Comparison of ENCODE assay signal across 12 cellular contexts in the genomic region with DNA sequence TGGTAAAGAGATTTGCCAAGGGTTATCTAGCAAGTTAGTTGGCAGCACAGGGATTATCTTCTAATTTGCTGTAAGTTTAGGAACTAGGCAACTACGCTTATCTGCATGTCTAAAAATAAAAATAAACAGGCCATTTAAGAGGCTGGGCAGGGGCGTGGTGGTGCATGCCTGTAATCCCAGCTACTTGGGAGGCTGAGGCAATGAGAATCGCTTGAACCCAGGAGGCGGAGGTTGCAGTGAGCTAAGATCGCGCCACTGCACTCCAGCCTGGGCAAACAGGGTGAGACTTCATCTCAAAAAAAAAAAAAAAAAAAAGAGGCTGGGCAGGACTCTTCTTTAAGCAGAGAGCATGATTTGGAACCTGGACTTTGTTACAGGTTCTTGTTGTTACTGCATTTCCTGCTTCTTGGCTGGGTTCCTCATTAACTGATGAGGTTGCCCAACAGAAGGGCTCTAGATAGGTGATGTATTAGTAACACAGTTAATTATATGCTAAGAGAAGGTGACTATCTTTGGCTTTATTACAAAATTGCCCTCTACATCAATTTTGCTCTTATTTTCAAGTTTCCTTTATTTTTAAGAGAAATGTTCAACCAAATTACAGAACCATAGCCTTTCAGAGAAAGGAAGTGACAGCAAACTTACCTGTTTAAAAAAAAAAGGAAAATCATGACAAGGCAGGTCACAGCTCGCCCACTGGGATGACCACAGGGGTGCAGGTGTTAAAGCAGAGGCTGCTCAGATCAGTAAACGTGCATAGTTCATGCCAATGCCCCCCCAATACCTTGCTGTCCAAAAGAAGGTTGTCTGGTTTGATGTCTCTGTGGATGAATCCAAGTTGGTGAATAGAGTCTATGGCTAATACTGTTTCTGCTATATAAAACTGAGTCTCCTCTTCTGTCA. TPM values are rescaled to one million over a fixed set of nuclear protein-coding genes. Genes with fewer than 3 reads are reported as not detected.
DNase-seq lines count a peak whose midpoint lies in the region; ATAC-seq, FAIRE-seq and TF ChIP-seq lines count a peak whose summit lies in the region.
"Had no signal": no experiment of that assay in that cellular context is flagged by ENCODE, and none has a peak within 500 bp of the region (broad histone marks: within the 10 kb centered on the region; RNA-seq: fewer than 3 reads in every experiment).

No MANE protein-coding gene starts in this region.

- no peak overlapping the region for H3K9ac ChIP-seq in mammary epithelial cell (ENCODE audit: insufficient read depth, low read length)
- H3K9ac ChIP-seq in kidney (ENCODE audit: low read length in 2 of 2) = no peak overlapping the region

- dilution Hi-C loops in mammary epithelial cell (cut with HindIII; ENCODE audit: low sequenced_read_pairs) = loop anchor here (5.0 kb wide), 1 partner anchor 52 kb away; no protein-coding TSS in a partner anchor

- no peaks in the 10 kb centered on the region for H3K27me3 ChIP-seq in mammary epithelial cell (ENCODE audit: insufficient read depth, low read length)

- ATAC-seq in stimulated activated effector memory CD8-positive, alpha-beta T cell treated with anti-CD3 and anti-CD28 coated beads, Interleukin-12 subunit alpha, Interleukin-12 subunit beta, amount 100 ng/mL, for 72 hours = peak; percentile 74
- ATAC-seq in HG03432 (IDR thresholded peaks at IDR 0.05; ENCODE audit: unreplicated experiment) (no peak), GM21360 (IDR thresholded peaks at IDR 0.05; ENCODE audit: unreplicated experiment) (no peak)
- ATAC-seq: stimulated activated naive B cell treated with anti-CD40 and anti-IgM and Interleukin-4, amounts not matched to agents 10 μg/mL and 1 μg/mL and 100 μg/mL, for 72 hours had no signal

- H3K9me3 ChIP-seq in mammary epithelial cell (replicated peaks; ENCODE audit: insufficient read depth, low read length) = no peaks in the 10 kb centered on the region
- no peaks in the 10 kb centered on the region for H3K9me3 ChIP-seq in kidney (ENCODE audit: control insufficient read depth in 1 of 2, low read length in 2 of 2)

- H3K4me3 ChIP-seq in mammary epithelial cell (replicated peaks in 1 of 3; ENCODE audit: insufficient read depth in 1 of 3, low read depth in 2 of 3, low read length in 3 of 3) = no peak overlapping the region
- no peak overlapping the region for H3K4me3 ChIP-seq in kidney (ENCODE audit: low read length in 2 of 2)

- H3K27ac ChIP-seq in mammary epithelial cell (ENCODE audit: insufficient read depth, low read depth, low read length) (no peak overlapping the region), kidney (ENCODE audit: low read depth in 2 of 2, low read length in 2 of 2) (peak overlapping the region; percentile 51 to 52)

- TF ChIP-seq CTCF in mammary epithelial cell (conservative IDR thresholded peaks at IDR 0.05 in 1 of 2, IDR thresholded peaks at IDR 0.05 in 1 of 2; ENCODE audit: extremely low read depth in 1 of 2, insufficient read depth in 1 of 2, low read depth in 1 of 2, low read length in 2 of 2) (no peak), MCF 10A (IDR thresholded peaks at IDR 0.05; ENCODE audit: unreplicated experiment) (no peak), kidney (IDR thresholded peaks at IDR 0.05; ENCODE audit: borderline replicate concordance, extremely low read depth, insufficient read depth) (no peak)

- H3K4me1 Mint-ChIP-seq in MCF 10A (ENCODE audit: insufficient read depth, unreplicated experiment) = no peaks in the 10 kb centered on the region
- peaks cover 16% of the 10 kb centered on the region for H3K4me1 Mint-ChIP-seq in stimulated activated effector memory CD8-positive, alpha-beta T cell treated with anti-CD3 and anti-CD28 coated beads, Interleukin-12 subunit alpha, Interleukin-12 subunit beta, amount 100 ng/mL, for 72 hours
- H3K4me1 Mint-ChIP-seq: H9; stimulated activated naive B cell treated with anti-CD40 and anti-IgM and Interleukin-4, amounts not matched to agents 10 μg/mL and 1 μg/mL and 100 μg/mL, for 72 hours had no signal

- DNase-seq in mammary epithelial cell (peak; percentile 57), MCF 10A (ENCODE audit: unreplicated experiment) (no peak), NCI-H146 treated with DMSO at 0.1 percent for 48 hours (lab: John Stamatoyannopoulos, UW; ENCODE audit: unreplicated experiment) (peak; percentile 21), kidney (no peak)
- no peak for DNase-seq in stimulated activated effector memory CD8-positive, alpha-beta T cell treated with anti-CD3 and anti-CD28 coated beads, Interleukin-12 subunit alpha, Interleukin-12 subunit beta, amount 100 ng/mL, for 72 hours (ENCODE audit: low spot score in 2 of 2)
- DNase-seq in stimulated activated CD8-positive, alpha-beta memory T cell treated with anti-CD3 and anti-CD28 coated beads, Interleukin-4, amount 100 ng/mL, for 48 hours = no peak
- DNase-seq: AML-193; DMS79 treated with DMSO at 0.1 percent for 48 hours; H9; stimulated activated naive B cell treated with anti-CD40 and anti-IgM and Interleukin-4, amounts not matched to agents 10 μg/mL and 1 μg/mL and 100 μg/mL, for 72 hours had no signal

- POLR2A ChIA-PET in MCF 10A (lab: Yijun Ruan, JAX) = interaction anchor here (0.6 to 0.9 kb wide), 3 partner anchors 13 to 138 kb away, joined by 3 to 5 read pairs (median 3); no protein-coding TSS in a partner anchor

- no peak overlapping the region for H2AFZ ChIP-seq in mammary epithelial cell (ENCODE audit: low read depth, low read length)

- H3K4me3 Mint-ChIP-seq in MCF 10A (ENCODE audit: unreplicated experiment) = no peak overlapping the region
- H3K4me3 Mint-ChIP-seq in stimulated activated effector memory CD8-positive, alpha-beta T cell treated with anti-CD3 and anti-CD28 coated beads, Interleukin-12 subunit alpha, Interleukin-12 subunit beta, amount 100 ng/mL, for 72 hours = no peak overlapping the region
- H3K4me3 Mint-ChIP-seq: H9; stimulated activated naive B cell treated with anti-CD40 and anti-IgM and Interleukin-4, amounts not matched to agents 10 μg/mL and 1 μg/mL and 100 μg/mL, for 72 hours had no signal

- H3K27ac Mint-ChIP-seq in MCF 10A (ENCODE audit: low read depth, unreplicated experiment) = no peak overlapping the region
- H3K27ac Mint-ChIP-seq in stimulated activated effector memory CD8-positive, alpha-beta T cell treated with anti-CD3 and anti-CD28 coated beads, Interleukin-12 subunit alpha, Interleukin-12 subunit beta, amount 100 ng/mL, for 72 hours = peak overlapping the region; percentile 64
- H3K27ac Mint-ChIP-seq: H9; stimulated activated naive B cell treated with anti-CD40 and anti-IgM and Interleukin-4, amounts not matched to agents 10 μg/mL and 1 μg/mL and 100 μg/mL, for 72 hours had no signal

- H3K4me1 ChIP-seq in mammary epithelial cell (ENCODE audit: insufficient read depth, low read length) (peaks cover 14% of the 10 kb centered on the region), kidney (ENCODE audit: control insufficient read depth in 1 of 2, insufficient read depth in 1 of 2, low read depth in 1 of 2, low read length in 2 of 2) (peaks cover 0 to 23% of the 10 kb centered on the region in 2 donors)

- H3K36me3 ChIP-seq in mammary epithelial cell (ENCODE audit: insufficient read depth, low read length) = peaks cover 6% of the 10 kb centered on the region
- peaks cover 3 to 4% of the 10 kb centered on the region in 2 donors for H3K36me3 ChIP-seq in kidney (ENCODE audit: control insufficient read depth in 1 of 2, insufficient read depth in 2 of 2, low read length in 2 of 2)

- H3K79me2 ChIP-seq in mammary epithelial cell (ENCODE audit: insufficient read depth, low read length) = no peaks in the 10 kb centered on the region

- no TSS peak for BruUV-seq in mammary epithelial cell (replicated peaks; lab: Mats Ljungman, UMichigan)
- no TSS peak for BruUV-seq in MCF 10A (replicated peaks; lab: Mats Ljungman, UMichigan)

- intact Hi-C loops in mammary epithelial cell (cut with micrococcal nuclease) = no loop called here
- intact Hi-C loops in MCF 10A (cut with micrococcal nuclease) = no loop called here
- intact Hi-C loops in kidney (cut with DNase I) = no loop called here

- CTCF ChIA-PET in mammary epithelial cell (lab: Charles Lee; ENCODE audit: low non-redundant PET) = no interaction called here
- CTCF ChIA-PET in MCF 10A (lab: Yijun Ruan, JAX) = interaction anchor here (0.6 to 1.0 kb wide), 2 partner anchors 8 to 18 kb away, joined by 3 to 4 read pairs; no protein-coding TSS in a partner anchor

- no peaks in the 10 kb centered on the region for H3K27me3 Mint-ChIP-seq in MCF 10A (ENCODE audit: insufficient read depth, unreplicated experiment)
- H3K27me3 Mint-ChIP-seq: stimulated activated naive B cell treated with anti-CD40 and anti-IgM and Interleukin-4, amounts not matched to agents 10 μg/mL and 1 μg/mL and 100 μg/mL, for 72 hours had no signal

- no peaks in the 10 kb centered on the region for H4K20me1 ChIP-seq in mammary epithelial cell (ENCODE audit: insufficient read depth, low read length)

- FAIRE-seq in kidney (lab: Jason Lieb, UNC) = no peak

- peak overlapping the region; percentile 0 for H3K4me2 ChIP-seq in mammary epithelial cell (ENCODE audit: insufficient read depth, low read depth, low read length)

- H3K9me3 Mint-ChIP-seq in MCF 10A (ENCODE audit: unreplicated experiment) = no peaks in the 10 kb centered on the region
- no peaks in the 10 kb centered on the region for H3K9me3 Mint-ChIP-seq in stimulated activated effector memory CD8-positive, alpha-beta T cell treated with anti-CD3 and anti-CD28 coated beads, Interleukin-12 subunit alpha, Interleukin-12 subunit beta, amount 100 ng/mL, for 72 hours
- H3K9me3 Mint-ChIP-seq: H9; stimulated activated naive B cell treated with anti-CD40 and anti-IgM and Interleukin-4, amounts not matched to agents 10 μg/mL and 1 μg/mL and 100 μg/mL, for 72 hours had no signal

- in situ Hi-C loops in mammary epithelial cell (cut with MboI; ENCODE audit: low sequenced_read_pairs in 2 of 2) = no loop called here

- 56% methylated on average over 4 of the region's 8 CpGs for WGBS in mammary epithelial cell (ENCODE audit: low coverage, missing lambda C conversion rate)

- H3K36me3 Mint-ChIP-seq in MCF 10A (ENCODE audit: insufficient read depth, unreplicated experiment) = peaks cover 39% of the 10 kb centered on the region
- peaks cover 94% of the 10 kb centered on the region for H3K36me3 Mint-ChIP-seq in stimulated activated effector memory CD8-positive, alpha-beta T cell treated with anti-CD3 and anti-CD28 coated beads, Interleukin-12 subunit alpha, Interleukin-12 subunit beta, amount 100 ng/mL, for 72 hours

RNA-seq across cellular contexts. Expression of gene STK38, which starts 32.5 kb away (rescaled TPM):
- total RNA-seq in mammary epithelial cell (10 to 100 TPM; 23.2 to 29.0 TPM), MCF 10A (2022) (16.8 and 20.0 TPM in 2 replicates), kidney (30.4 TPM)
- polyA plus RNA-seq in mammary epithelial cell (13.1 TPM), kidney (ENCODE audit: insufficient read depth, low read depth, low replicate concordance) (21.3 TPM)
- 13.4 TPM for polyA minus RNA-seq in mammary epithelial cell

Comparison
In these comparisons a context has a peak if more than half of its experiments do, and no peak if none do; other contexts are left out.
1. DNase-seq: peak in mammary epithelial cell (single experiment) and NCI-H146 treated with DMSO at 0.1 percent for 48 hours (single experiment); none in MCF 10A (single experiment), kidney (single experiment), stimulated activated effector memory CD8-positive, alpha-beta T cell treated with anti-CD3 and anti-CD28 coated beads, Interleukin-12 subunit alpha, Interleukin-12 subunit beta, amount 100 ng/mL, for 72 hours (0 of 2) and stimulated activated CD8-positive, alpha-beta memory T cell treated with anti-CD3 and anti-CD28 coated beads, Interleukin-4, amount 100 ng/mL, for 48 hours (single experiment).